Comparison of ENCODE assay signal across 28 cellular contexts in genomic region chr1:209132736-209133467, GRCh38.
"Had no signal": no experiment of that assay in that cellular context is flagged by ENCODE, and none has a peak within 500 bp of the region (broad histone marks: within the 10 kb centered on the region; RNA-seq: fewer than 3 reads in every experiment).

No MANE protein-coding gene starts in this region.

- H3K36me3 ChIP-seq: ascending aorta, MG63, SJSA1 had no signal

- H3K9me3 Mint-ChIP-seq: activated B cell treated with CpG ODN at 0.5 μM for 24 hours; activated CD4-positive, alpha-beta T cell treated with anti-CD3 and anti-CD28 coated beads, Interleukin-2, amount 10 ng/mL, durations not matched to agents 24 days and 14 days; activated T-cell treated with anti-CD3 and anti-CD28 coated beads, Interleukin-2, amount 50 U/mL, for 24 hours; activated T-helper 1 cell treated with anti-CD3 and anti-CD28 coated beads, Interleukin-12 subunit alpha, Interleukin-12 subunit beta, Interleukin-2, Interleukin-4 antibody, amounts not matched to agents 30 ng/mL and 10 ng/mL and 1 ng/mL, durations not matched to agents 14 hours and 24 hours and 36 hours had no signal

- H3K27ac ChIP-seq: ascending aorta, body of pancreas, RWPE1, SJSA1 had no signal

- H3K4me3 Mint-ChIP-seq: activated B cell treated with CpG ODN at 0.5 μM for 24 hours; activated CD4-positive, alpha-beta T cell treated with anti-CD3 and anti-CD28 coated beads, Interleukin-2, amount 10 ng/mL, durations not matched to agents 24 days and 14 days; activated CD8-positive, alpha-beta memory T cell treated with anti-CD3 and anti-CD28 coated beads, Interleukin-2, amount 10 ng/mL, durations not matched to agents 7 days and 5 days; activated naive CD4-positive, alpha-beta T cell treated with anti-CD3 and anti-CD28 coated beads, Interleukin-2, amount 50 U/mL, for 24 hours; activated T-cell treated with anti-CD3 and anti-CD28 coated beads, Interleukin-2, amount 50 U/mL, for 24 hours; activated T-helper 1 cell treated with anti-CD3 and anti-CD28 coated beads, Interleukin-12 subunit alpha, Interleukin-12 subunit beta, Interleukin-2, Interleukin-4 antibody, amounts not matched to agents 30 ng/mL and 10 ng/mL and 1 ng/mL, durations not matched to agents 14 hours and 24 hours and 36 hours; T-helper 17 cell had no signal

- H3K27me3 ChIP-seq: ascending aorta, body of pancreas, MG63, SJSA1 had no signal

- H3K4me3 ChIP-seq: ascending aorta, body of pancreas, MG63, SJSA1 had no signal

- H3K36me3 Mint-ChIP-seq: activated CD8-positive, alpha-beta memory T cell treated with anti-CD3 and anti-CD28 coated beads, Interleukin-2, amount 10 ng/mL, durations not matched to agents 7 days and 5 days; activated naive CD4-positive, alpha-beta T cell treated with anti-CD3 and anti-CD28 coated beads, Interleukin-2, amount 50 U/mL, for 24 hours had no signal

- ATAC-seq: activated CD8-positive, alpha-beta memory T cell treated with anti-CD3 and anti-CD28 coated beads, Interleukin-2, amount 10 ng/mL, durations not matched to agents 7 days and 5 days; body of pancreas; Panc1; T-helper 17 cell had no signal

- H3K27me3 Mint-ChIP-seq: activated B cell treated with CpG ODN at 0.5 μM for 24 hours; activated CD4-positive, alpha-beta T cell treated with anti-CD3 and anti-CD28 coated beads, Interleukin-2, amount 10 ng/mL, durations not matched to agents 24 days and 14 days; activated CD8-positive, alpha-beta memory T cell treated with anti-CD3 and anti-CD28 coated beads, Interleukin-2, amount 10 ng/mL, durations not matched to agents 7 days and 5 days had no signal

- H3K4me1 Mint-ChIP-seq: activated B cell treated with CpG ODN at 0.5 μM for 24 hours; activated CD4-positive, alpha-beta T cell treated with anti-CD3 and anti-CD28 coated beads, Interleukin-2, amount 10 ng/mL, durations not matched to agents 24 days and 14 days; activated CD8-positive, alpha-beta memory T cell treated with anti-CD3 and anti-CD28 coated beads, Interleukin-2, amount 10 ng/mL, durations not matched to agents 7 days and 5 days; activated naive CD4-positive, alpha-beta T cell treated with anti-CD3 and anti-CD28 coated beads, Interleukin-2, amount 50 U/mL, for 24 hours; T-helper 17 cell had no signal

- H3K27ac Mint-ChIP-seq: activated B cell treated with CpG ODN at 0.5 μM for 24 hours; activated CD4-positive, alpha-beta T cell treated with anti-CD3 and anti-CD28 coated beads, Interleukin-2, amount 10 ng/mL, durations not matched to agents 24 days and 14 days; activated CD8-positive, alpha-beta memory T cell treated with anti-CD3 and anti-CD28 coated beads, Interleukin-2, amount 10 ng/mL, durations not matched to agents 7 days and 5 days; activated naive CD4-positive, alpha-beta T cell treated with anti-CD3 and anti-CD28 coated beads, Interleukin-2, amount 50 U/mL, for 24 hours; activated T-cell treated with anti-CD3 and anti-CD28 coated beads, Interleukin-2, amount 50 U/mL, for 24 hours; activated T-helper 1 cell treated with anti-CD3 and anti-CD28 coated beads, Interleukin-12 subunit alpha, Interleukin-12 subunit beta, Interleukin-2, Interleukin-4 antibody, amounts not matched to agents 30 ng/mL and 10 ng/mL and 1 ng/mL, durations not matched to agents 14 hours and 24 hours and 36 hours; T-helper 17 cell had no signal

- H3K9me3 ChIP-seq: body of pancreas, MG63, SJSA1 had no signal

- DNase-seq: activated B cell treated with CpG ODN at 0.5 μM for 24 hours; activated CD4-positive, alpha-beta T cell treated with anti-CD3 and anti-CD28 coated beads for 1 hour; activated CD4-positive, alpha-beta T cell treated with anti-CD3 and anti-CD28 coated beads, Interleukin-2, amount 10 ng/mL, durations not matched to agents 24 days and 14 days; activated CD4-positive, alpha-beta T cell treated with anti-CD3 and anti-CD28 coated beads, Interleukin-2, amount 50 U/mL, for 48 hours; activated CD8-positive, alpha-beta memory T cell treated with anti-CD3 and anti-CD28 coated beads, Interleukin-2, amount 10 ng/mL, durations not matched to agents 7 days and 5 days; activated effector memory CD4-positive, alpha-beta T cell treated with Interleukin-2 at 50 U/mL for 16 hours; activated naive CD4-positive, alpha-beta T cell; activated T-cell treated with anti-CD3 and anti-CD28 coated beads, Interleukin-2, amount 50 U/mL, for 24 hours; amniotic stem cell; body of pancreas; central memory CD4-positive, alpha-beta T cell; MG63; NCI-H1105; NCI-H1436; NCI-H1694 treated with DMSO at 0.1 percent for 48 hours; NCI-H2029 treated with DMSO at 0.1 percent for 48 hours; NCI-H524 treated with DMSO at 0.1 percent for 48 hours; NCI-H748 treated with DMSO at 0.1 percent for 48 hours; OCI-M1; Right ventricle myocardium superior; T-helper 17 cell; T-helper 9 cell had no signal

- H3K4me1 ChIP-seq: ascending aorta, body of pancreas, SJSA1 had no signal
